Comparison of ENCODE assay signal across 3 cellular contexts in the genomic region with DNA sequence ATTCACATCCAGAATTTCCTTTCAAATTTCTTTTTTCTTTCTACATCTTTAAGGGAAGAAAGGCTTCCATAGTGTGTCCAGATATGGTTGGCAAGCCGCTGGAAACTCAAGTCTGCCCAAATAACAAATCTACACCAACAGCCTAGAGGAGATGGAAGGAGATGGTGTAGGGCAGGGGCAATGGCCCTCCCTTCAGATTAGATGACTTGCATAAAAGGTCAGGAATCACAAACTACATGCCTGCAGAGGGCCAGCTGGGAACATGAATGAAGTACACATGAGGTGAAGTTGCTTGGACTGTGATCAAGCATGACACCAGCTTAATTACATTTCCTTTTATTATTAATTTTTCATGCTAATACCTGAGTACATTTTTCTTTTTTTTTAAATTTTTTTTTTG.
A peak's percentile ranks its signal among the peaks of the same experiment; 100 is the strongest.
TF ChIP-seq lines count a peak whose summit lies in the region.

No MANE protein-coding gene starts in this region.

TF ChIP-seq in A549, 52 proteins besides CTCF, POLR2A, EP300 and RAD21:
- TF ChIP-seq CHD2 (IDR thresholded peaks at IDR 0.05; ENCODE audit: low read length, partially characterized antibody) (no peak), NFE2L2 (conservative IDR thresholded peaks at IDR 0.05; ENCODE audit: low read length) (peak; percentile 84), HOXB5 (CRISPR knock-in tag; IDR thresholded peaks at IDR 0.05) (no peak), MAFK (IDR thresholded peaks at IDR 0.05; ENCODE audit: partially characterized antibody) (peak; percentile 8)

TF ChIP-seq in IMR-90, 13 proteins besides CTCF, POLR2A, EP300 and RAD21:
- TF ChIP-seq SMC3 (IDR thresholded peaks at IDR 0.05; ENCODE audit: low read depth, low read length) (no peak), NFE2L2 (IDR thresholded peaks at IDR 0.05; ENCODE audit: low read depth, low read length) (0 out of 2 replicates have a peak, but pooled peaks have one; percentile 31)

TF ChIP-seq in K562, 482 proteins besides CTCF, POLR2A, EP300 and RAD21:
- TF ChIP-seq MAFG (tag; conservative IDR thresholded peaks at IDR 0.05) (peak; percentile 55; the same call in 1 of the 2 replicates), TSC22D4 (tag; IDR thresholded peaks at IDR 0.05) (no peak), ZNF551 (CRISPR knock-in tag; IDR thresholded peaks at IDR 0.05) (no peak), FOSL1 (tag; conservative IDR thresholded peaks at IDR 0.05) (no peak), PHF8 (IDR thresholded peaks at IDR 0.05; ENCODE audit: borderline replicate concordance, low read length) (no peak), C11orf30 (IDR thresholded peaks at IDR 0.05; ENCODE audit: low read depth) (peak; percentile 54), ZNF316 (IDR thresholded peaks at IDR 0.05) (peak; percentile 38), SRSF3 (IDR thresholded peaks at IDR 0.05; ENCODE audit: insufficient read depth, low read length) (no peak), E2F3 (CRISPR knock-in tag; IDR thresholded peaks at IDR 0.05) (no peak), ZNF785 (CRISPR knock-in tag; IDR thresholded peaks at IDR 0.05) (no peak), RNF2 (IDR thresholded peaks at IDR 0.05) (no peak), BRF2 (IDR thresholded peaks at IDR 0.05; ENCODE audit: borderline replicate concordance, insufficient read depth, insufficient read length) (no peak), NFE2 (IDR thresholded peaks at IDR 0.05; ENCODE audit: low read depth) (peak; percentile 45; the same call in 1 of the 2 replicates)
- TF ChIP-seq, protein P1, sequence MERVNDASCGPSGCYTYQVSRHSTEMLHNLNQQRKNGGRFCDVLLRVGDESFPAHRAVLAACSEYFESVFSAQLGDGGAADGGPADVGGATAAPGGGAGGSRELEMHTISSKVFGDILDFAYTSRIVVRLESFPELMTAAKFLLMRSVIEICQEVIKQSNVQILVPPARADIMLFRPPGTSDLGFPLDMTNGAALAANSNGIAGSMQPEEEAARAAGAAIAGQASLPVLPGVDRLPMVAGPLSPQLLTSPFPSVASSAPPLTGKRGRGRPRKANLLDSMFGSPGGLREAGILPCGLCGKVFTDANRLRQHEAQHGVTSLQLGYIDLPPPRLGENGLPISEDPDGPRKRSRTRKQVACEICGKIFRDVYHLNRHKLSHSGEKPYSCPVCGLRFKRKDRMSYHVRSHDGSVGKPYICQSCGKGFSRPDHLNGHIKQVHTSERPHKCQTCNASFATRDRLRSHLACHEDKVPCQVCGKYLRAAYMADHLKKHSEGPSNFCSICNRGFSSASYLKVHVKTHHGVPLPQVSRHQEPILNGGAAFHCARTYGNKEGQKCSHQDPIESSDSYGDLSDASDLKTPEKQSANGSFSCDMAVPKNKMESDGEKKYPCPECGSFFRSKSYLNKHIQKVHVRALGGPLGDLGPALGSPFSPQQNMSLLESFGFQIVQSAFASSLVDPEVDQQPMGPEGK (CRISPR knock-in tag; IDR thresholded peaks at IDR 0.05; ENCODE audit: borderline replicate concordance), result no peak
TF ChIP-seq in K562: peak in this region for 4.
